7 cellular contexts compared by ENCODE assay signal in genomic region chr19:18964121-18964520, GRCh38.
"Had no signal": no experiment of that assay in that cellular context is flagged by ENCODE, and none has a peak within 500 bp of the region (broad histone marks: within the 10 kb centered on the region; RNA-seq: fewer than 3 reads in every experiment).

No MANE protein-coding gene starts in this region.

- H3K4me2 ChIP-seq: KMS-11 had no signal

- H3K4me3 ChIP-seq: K562 had no signal

- DNase-seq: IMR-90, KBM-7, KG1 had no signal

- FAIRE-seq: HTR-8/SVneo, K562 had no signal

- H3K9ac ChIP-seq: KMS-11 had no signal

- H3K27ac ChIP-seq: HL-60, KMS-11 had no signal

- ATAC-seq: K562 had no signal
